ENCODE assay signal across 20 cellular contexts in the genomic region with DNA sequence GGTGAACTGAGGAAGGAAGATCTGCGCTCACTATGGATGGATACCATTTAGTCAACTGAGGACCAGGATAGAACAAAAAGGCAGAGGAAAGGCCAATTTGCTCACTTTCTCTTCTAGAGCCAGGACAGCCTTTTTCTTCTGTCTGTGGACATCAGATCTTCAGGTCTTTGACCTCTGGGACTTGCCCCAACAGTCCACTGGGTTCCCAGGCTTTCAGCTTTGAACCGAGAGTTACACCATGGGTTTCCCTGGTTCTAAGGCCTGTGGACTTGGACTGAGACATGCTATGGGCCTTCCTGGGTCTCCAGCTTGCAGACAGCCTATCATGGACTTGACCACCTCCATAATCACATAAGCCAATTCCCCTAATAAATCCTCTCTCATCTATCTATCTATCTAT.
DNase-seq lines count a peak whose midpoint lies in the region; ATAC-seq, FAIRE-seq and TF ChIP-seq lines count a peak whose summit lies in the region.
"Had no signal": no experiment of that assay in that cellular context is flagged by ENCODE, and none has a peak within 500 bp of the region (broad histone marks: within the 10 kb centered on the region; RNA-seq: fewer than 3 reads in every experiment).

No MANE protein-coding gene starts in this region.

- TF ChIP-seq EP300 in HepG2 (IDR thresholded peaks at IDR 0.05; ENCODE audit: low read depth in 2 of 2, low read length in 2 of 2), result no peak
- no peak for TF ChIP-seq EP300 in HepG2 (CRISPR knock-in tag; IDR thresholded peaks at IDR 0.05; ENCODE audit: borderline replicate concordance)

- TF ChIP-seq POLR2A in HepG2 (IDR thresholded peaks at IDR 0.05; ENCODE audit: insufficient read depth in 1 of 2, low read depth in 2 of 2, low read length in 2 of 2) (no peak), right lobe of liver (IDR thresholded peaks at IDR 0.05) (no peak)

- no peaks in the 10 kb centered on the region for H3K79me2 ChIP-seq in HepG2 (ENCODE audit: insufficient read depth, low read length)

- CTCF ChIA-PET in HepG2 (lab: Yijun Ruan, JAX; ENCODE audit: low intra/inter-chr PET ratio, low total read pairs), result no interaction called here

- H3K27me3 ChIP-seq in liver (ENCODE audit: control insufficient read depth in 4 of 4, insufficient read depth in 4 of 4, low read length in 3 of 4) (no peaks in the 10 kb centered on the region), HepG2 (ENCODE audit: control insufficient read depth in 1 of 2, insufficient read depth in 2 of 2, low read length in 2 of 2) (no peaks in the 10 kb centered on the region), right lobe of liver (no peaks in the 10 kb centered on the region), dorsolateral prefrontal cortex (no peaks in the 10 kb centered on the region)
- H3K27me3 ChIP-seq: BLaER1 treated with 17β-estradiol and CSF1 and Interleukin-3, amounts not matched to agents 10 nM and 100 nM had no signal

- DNase-seq in HepG2 (ENCODE audit: low spot score), result no peak
- DNase-seq in right lobe of liver, result no peak
- no peak for DNase-seq in midbrain (lab: John Stamatoyannopoulos, UW)
- no peak for DNase-seq in dorsolateral prefrontal cortex
- DNase-seq: AML-193; Caco-2; Calu3; CD4-positive, alpha-beta T cell; CD8-positive, alpha-beta T cell; DMS79 treated with DMSO at 0.1 percent for 48 hours; GF-D8 had no signal

- H3K9ac ChIP-seq in liver (ENCODE audit: low read depth in 1 of 2, low read length in 2 of 2), result no peak overlapping the region
- H3K9ac ChIP-seq in HepG2 (ENCODE audit: insufficient read depth, low read depth, low read length), result no peak overlapping the region
- H3K9ac ChIP-seq: BLaER1 treated with 17β-estradiol and CSF1 and Interleukin-3, amounts not matched to agents 10 nM and 100 nM had no signal

- no peak overlapping the region for H2AFZ ChIP-seq in HepG2 (ENCODE audit: low read length)

- no peak for FAIRE-seq in HepG2 (lab: Jason Lieb, UNC)
- FAIRE-seq: A549, D721Med, G401.6, GM12891, GM19239 had no signal

- in situ Hi-C loops in HepG2 (cut with HindIII; ENCODE audit: extremely low pct_ligation_motif_present, low pct_unique_long_range_greater_than_20kb), result no loop called here

- TF ChIP-seq CTCF in liver (IDR thresholded peaks at IDR 0.05; ENCODE audit: low read depth, low read length, missing input control) (no peak), HepG2 (CRISPR knock-in tag; IDR thresholded peaks at IDR 0.05) (no peak), right lobe of liver (IDR thresholded peaks at IDR 0.05) (no peak), dorsolateral prefrontal cortex (IDR thresholded peaks at IDR 0.05 in 54 of 56, conservative IDR thresholded peaks at IDR 0.05 in 2 of 56; ENCODE audit: low read depth in 1 of 56, partially characterized antibody in 56 of 56) (no peak)

- WGBS in liver, result 74% methylated on average over 2 of the region's 2 CpGs
- WGBS in HepG2 (ENCODE audit: low lambda C conversion rate), result 40% methylated on average over 2 of the region's 2 CpGs
- WGBS in right lobe of liver (ENCODE audit: insufficient coverage, low coverage, low lambda C conversion rate, missing lambda C conversion rate), result 49% methylated on average over 2 of the region's 2 CpGs

- POLR2A ChIA-PET in HepG2 (lab: Yijun Ruan, JAX), result no interaction called here

- no peaks in the 10 kb centered on the region for H3K9me3 ChIP-seq in liver (ENCODE audit: control insufficient read depth in 4 of 4, low read length in 3 of 4)
- no peaks in the 10 kb centered on the region for H3K9me3 ChIP-seq in HepG2 (ENCODE audit: low read length)
- H3K9me3 ChIP-seq in right lobe of liver, result no peaks in the 10 kb centered on the region
- H3K9me3 ChIP-seq: A549, Caco-2 had no signal

- H3K4me2 ChIP-seq in HepG2 (ENCODE audit: low read depth, low read length), result no peak overlapping the region
- H3K4me2 ChIP-seq: A549; BLaER1 treated with 17β-estradiol and CSF1 and Interleukin-3, amounts not matched to agents 10 nM and 100 nM had no signal

- TF ChIP-seq RAD21 in liver (IDR thresholded peaks at IDR 0.05) (peak in 1 of 2 donors; percentile 64), HepG2 (CRISPR knock-in tag; IDR thresholded peaks at IDR 0.05) (no peak)

- H3K4me1 ChIP-seq in liver (ENCODE audit: control insufficient read depth in 4 of 4, insufficient read depth in 4 of 4, low read length in 3 of 4) (peaks cover 0 to 4% (median 1%) of the 10 kb centered on the region in 4 donors), HepG2 (ENCODE audit: insufficient read depth, low read length) (0 out of 2 replicates have a peak, but pooled peaks cover 5% of the 10 kb centered on the region), right lobe of liver (no peaks in the 10 kb centered on the region)
- H3K4me1 ChIP-seq: A549; BLaER1 treated with 17β-estradiol and CSF1 and Interleukin-3, amounts not matched to agents 10 nM and 100 nM; Caco-2 had no signal

- no peaks in the 10 kb centered on the region for H4K20me1 ChIP-seq in HepG2 (ENCODE audit: insufficient read depth, low read length)
- H4K20me1 ChIP-seq: BLaER1 treated with 17β-estradiol and CSF1 and Interleukin-3, amounts not matched to agents 10 nM and 100 nM had no signal

- no peaks in the 10 kb centered on the region for H3K36me3 ChIP-seq in liver (ENCODE audit: control insufficient read depth in 4 of 4, insufficient read depth in 3 of 4, low read depth in 1 of 4, low read length in 3 of 4)
- no peaks in the 10 kb centered on the region for H3K36me3 ChIP-seq in HepG2 (replicated peaks in 1 of 2; ENCODE audit: control insufficient read depth in 1 of 2, insufficient read depth in 2 of 2, low read length in 2 of 2)
- no peaks in the 10 kb centered on the region for H3K36me3 ChIP-seq in right lobe of liver
- H3K36me3 ChIP-seq: BLaER1 treated with 17β-estradiol and CSF1 and Interleukin-3, amounts not matched to agents 10 nM and 100 nM had no signal

- intact Hi-C loops in HepG2 (cut with micrococcal nuclease; ENCODE audit: unreplicated experiment) (no loop called here), right lobe of liver (cut with DNase I) (no loop called here), dorsolateral prefrontal cortex (cut with DNase I) (no loop called here)

- H3K27ac ChIP-seq in liver (ENCODE audit: low read depth in 1 of 2, low read length in 2 of 2) (no peak overlapping the region), HepG2 (ENCODE audit: extremely low read length, insufficient read depth, low read length) (no peak overlapping the region), right lobe of liver (no peak overlapping the region), dorsolateral prefrontal cortex (no peak overlapping the region)
- H3K27ac ChIP-seq: 22Rv1; A549; BLaER1 treated with 17β-estradiol and CSF1 and Interleukin-3, amounts not matched to agents 10 nM and 100 nM; C4-2B had no signal

- ATAC-seq in HepG2, result no peak
- ATAC-seq in right lobe of liver, result peak; percentile 31 to 99 (median 84)
- ATAC-seq: A549; CD8-positive, alpha-beta T cell had no signal

- no TSS peak for BruUV-seq in HepG2 (replicated peaks; lab: Mats Ljungman, UMichigan)

- H3K4me3 ChIP-seq in liver (ENCODE audit: low read depth in 1 of 3, low read length in 3 of 3), result no peak overlapping the region
- H3K4me3 ChIP-seq in HepG2 (replicated peaks in 1 of 3; ENCODE audit: insufficient read depth in 1 of 3, low read depth in 2 of 3, low read length in 3 of 3), result no peak overlapping the region
- no peak overlapping the region for H3K4me3 ChIP-seq in right lobe of liver
- H3K4me3 ChIP-seq in dorsolateral prefrontal cortex, result no peak overlapping the region
- H3K4me3 ChIP-seq: A549; BLaER1 treated with 17β-estradiol and CSF1 and Interleukin-3, amounts not matched to agents 10 nM and 100 nM had no signal

TF ChIP-seq in liver, 16 proteins besides CTCF, POLR2A, EP300 and RAD21 (continues in another document):
- TF ChIP-seq NR2F2 (IDR thresholded peaks at IDR 0.05) (no peak), HNF4A (conservative IDR thresholded peaks at IDR 0.05) (peak; percentile 60 to 97)

TF ChIP-seq in HepG2, 621 proteins besides CTCF, POLR2A, EP300 and RAD21:
- TF ChIP-seq ZFP36L1 (CRISPR knock-in tag; IDR thresholded peaks at IDR 0.05), result no peak
